ENCODE assay signal across 1 cellular context in the genomic region with DNA sequence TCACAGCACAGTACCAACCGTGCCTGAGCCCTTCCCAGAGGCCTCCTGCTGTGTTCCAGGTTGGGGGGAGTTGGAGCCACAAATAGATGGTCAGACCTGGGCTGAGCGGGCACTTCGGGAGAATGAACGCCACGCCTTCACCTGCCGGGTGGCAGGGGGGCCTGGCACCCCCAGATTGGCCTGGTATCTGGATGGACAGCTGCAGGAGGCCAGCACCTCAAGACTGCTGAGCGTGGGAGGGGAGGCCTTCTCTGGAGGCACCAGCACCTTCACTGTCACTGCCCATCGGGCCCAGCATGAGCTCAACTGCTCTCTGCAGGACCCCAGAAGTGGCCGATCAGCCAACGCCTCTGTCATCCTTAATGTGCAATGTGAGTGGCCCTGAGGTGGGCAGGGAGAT.
TF ChIP-seq lines count a peak whose summit lies in the region.

No MANE protein-coding gene starts in this region.

TF ChIP-seq in H1, 55 proteins besides CTCF, POLR2A, EP300 and RAD21:
- TF ChIP-seq BRCA1 (IDR thresholded peaks at IDR 0.05; ENCODE audit: low read depth, low read length) (no peak), KDM4A (IDR thresholded peaks at IDR 0.05; ENCODE audit: low read depth, low read length, severe bottlenecking) (no peak), TEAD4 (IDR thresholded peaks at IDR 0.05; ENCODE audit: low read depth, low read length) (no peak), RNF2 (IDR thresholded peaks at IDR 0.05; ENCODE audit: borderline replicate concordance, low read depth, low read length, missing control alignments, poor library complexity, severe bottlenecking) (no peak), TBP (IDR thresholded peaks at IDR 0.05; ENCODE audit: low read depth, low read length) (no peak), JUND (IDR thresholded peaks at IDR 0.05; ENCODE audit: low read length) (no peak), JUN (IDR thresholded peaks at IDR 0.05; ENCODE audit: low read depth, low read length) (no peak), HDAC2 (IDR thresholded peaks at IDR 0.05; ENCODE audit: borderline replicate concordance in 1 of 2, low read depth in 2 of 2, low read length in 2 of 2) (no peak), KDM5A (IDR thresholded peaks at IDR 0.05; ENCODE audit: low read length) (no peak), RXRA (IDR thresholded peaks at IDR 0.05; ENCODE audit: insufficient read depth, low read depth, low read length) (no peak), RFX5 (IDR thresholded peaks at IDR 0.05; ENCODE audit: borderline replicate concordance, low read depth, low read length) (no peak), BACH1 (IDR thresholded peaks at IDR 0.05; ENCODE audit: low read length) (no peak), RBBP5 (IDR thresholded peaks at IDR 0.05; ENCODE audit: borderline replicate concordance, low read depth, low read length) (no peak), EGR1 (IDR thresholded peaks at IDR 0.05; ENCODE audit: borderline replicate concordance, low read depth, low read length) (no peak), YY1 (IDR thresholded peaks at IDR 0.05; ENCODE audit: low read depth, low read length) (no peak), POU5F1 (IDR thresholded peaks at IDR 0.05; ENCODE audit: low read depth, low read length) (no peak), GABPA (IDR thresholded peaks at IDR 0.05; ENCODE audit: borderline replicate concordance, insufficient read depth, low read length) (no peak), TCF12 (IDR thresholded peaks at IDR 0.05; ENCODE audit: low read depth, low read length) (no peak)
- TF ChIP-seq, protein P1, sequence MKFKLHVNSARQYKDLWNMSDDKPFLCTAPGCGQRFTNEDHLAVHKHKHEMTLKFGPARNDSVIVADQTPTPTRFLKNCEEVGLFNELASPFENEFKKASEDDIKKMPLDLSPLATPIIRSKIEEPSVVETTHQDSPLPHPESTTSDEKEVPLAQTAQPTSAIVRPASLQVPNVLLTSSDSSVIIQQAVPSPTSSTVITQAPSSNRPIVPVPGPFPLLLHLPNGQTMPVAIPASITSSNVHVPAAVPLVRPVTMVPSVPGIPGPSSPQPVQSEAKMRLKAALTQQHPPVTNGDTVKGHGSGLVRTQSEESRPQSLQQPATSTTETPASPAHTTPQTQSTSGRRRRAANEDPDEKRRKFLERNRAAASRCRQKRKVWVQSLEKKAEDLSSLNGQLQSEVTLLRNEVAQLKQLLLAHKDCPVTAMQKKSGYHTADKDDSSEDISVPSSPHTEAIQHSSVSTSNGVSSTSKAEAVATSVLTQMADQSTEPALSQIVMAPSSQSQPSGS (IDR thresholded peaks at IDR 0.05; ENCODE audit: low read length): no peak
